22 cellular contexts compared by ENCODE assay signal in genomic region chr12:101019667-101020066, GRCh38.
"Had no signal": no experiment of that assay in that cellular context is flagged by ENCODE, and none has a peak within 500 bp of the region (broad histone marks: within the 10 kb centered on the region; RNA-seq: fewer than 3 reads in every experiment).

No MANE protein-coding gene starts in this region.

- H3K27ac ChIP-seq: ascending aorta, left lung, prostate gland, right atrium auricular region, tibial nerve, vagina had no signal

- H3K4me1 Mint-ChIP-seq: activated CD4-positive, alpha-beta T cell treated with anti-CD3 and anti-CD28 coated beads, Interleukin-2, amount 10 ng/mL, durations not matched to agents 7 days and 5 days; naive B cell had no signal

- H3K9me3 Mint-ChIP-seq: stimulated activated naive CD8-positive, alpha-beta T cell treated with anti-CD3 and anti-CD28 coated beads, Interleukin-15, Interleukin-2, amounts not matched to agents 100 ng/mL and 50 ng/mL, for 24 hours; T-helper 1 cell treated with Interleukin-12 subunit alpha and Interleukin-12 subunit beta and Interleukin-4 antibody, amounts not matched to agents 30 μg/mL and 1 μg/mL, for 36 hours had no signal

- H3K27me3 Mint-ChIP-seq: activated CD4-positive, alpha-beta T cell treated with anti-CD3 and anti-CD28 coated beads, Interleukin-2, amount 10 ng/mL, durations not matched to agents 7 days and 5 days; naive B cell; stimulated activated naive CD8-positive, alpha-beta T cell treated with anti-CD3 and anti-CD28 coated beads, Interleukin-15, Interleukin-2, amounts not matched to agents 100 ng/mL and 50 ng/mL, for 24 hours had no signal

- H3K27me3 ChIP-seq: ascending aorta, left lung, right atrium auricular region, tibial nerve, vagina had no signal

- H3K4me1 ChIP-seq: left lung, prostate gland, right atrium auricular region, tibial nerve had no signal

- H3K36me3 Mint-ChIP-seq: naive B cell had no signal

- H3K4me3 Mint-ChIP-seq: activated CD4-positive, alpha-beta T cell treated with anti-CD3 and anti-CD28 coated beads, Interleukin-2, amount 10 ng/mL, durations not matched to agents 7 days and 5 days; activated CD8-positive, alpha-beta T cell treated with anti-CD3 and anti-CD28 coated beads, Interleukin-2, amount 10 ng/mL, durations not matched to agents 7 days and 5 days; naive B cell; neural crest cell; stimulated activated naive CD8-positive, alpha-beta T cell treated with anti-CD3 and anti-CD28 coated beads, Interleukin-15, Interleukin-2, amounts not matched to agents 100 ng/mL and 50 ng/mL, for 24 hours; T-helper 1 cell treated with Interleukin-12 subunit alpha and Interleukin-12 subunit beta and Interleukin-4 antibody, amounts not matched to agents 30 μg/mL and 1 μg/mL, for 36 hours had no signal

- H3K4me3 ChIP-seq: ascending aorta, left lung, mucosa of descending colon, prostate gland, right atrium auricular region, tibial nerve, vagina had no signal

- FAIRE-seq: kidney had no signal

- DNase-seq: activated CD4-positive, alpha-beta T cell treated with anti-CD3 and anti-CD28 coated beads, Interleukin-2, amount 10 ng/mL, durations not matched to agents 7 days and 5 days; activated CD8-positive, alpha-beta T cell treated with anti-CD3 and anti-CD28 coated beads, Interleukin-2, amount 10 ng/mL, durations not matched to agents 7 days and 5 days; activated effector memory CD4-positive, alpha-beta T cell treated with Interleukin-2 at 50 U/mL for 16 hours; activated naive CD4-positive, alpha-beta T cell treated with anti-CD3 and anti-CD28 coated beads, Interleukin-2, amount 50 U/mL, for 16 hours; activated T-cell treated with anti-CD3 and anti-CD28 coated beads, Interleukin-2, amount 50 U/mL, for 48 hours; effector CD4-positive, alpha-beta T cell; foreskin fibroblast; hippocampal formation; kidney; left lung; mucosa of descending colon; naive B cell; stimulated activated CD4-positive, alpha-beta T cell treated with anti-CD3 and anti-CD28 coated beads, Interleukin-2, amount 100 ng/mL, for 24 hours had no signal

- H3K36me3 ChIP-seq: ascending aorta, left lung, prostate gland, right atrium auricular region, vagina had no signal

- ATAC-seq: activated CD4-positive, CD25-positive, alpha-beta regulatory T cell treated with anti-CD3 and anti-CD28 coated beads, Interleukin-2, amount 50 U/mL, for 24 hours; activated CD8-positive, alpha-beta T cell treated with anti-CD3 and anti-CD28 coated beads, Interleukin-2, amount 10 ng/mL, durations not matched to agents 7 days and 5 days; mucosa of descending colon had no signal

- H3K9me3 ChIP-seq: ascending aorta, left lung, mucosa of descending colon, prostate gland, right atrium auricular region, vagina had no signal

- H3K27ac Mint-ChIP-seq: activated CD4-positive, alpha-beta T cell treated with anti-CD3 and anti-CD28 coated beads, Interleukin-2, amount 10 ng/mL, durations not matched to agents 7 days and 5 days; activated CD8-positive, alpha-beta T cell treated with anti-CD3 and anti-CD28 coated beads, Interleukin-2, amount 10 ng/mL, durations not matched to agents 7 days and 5 days; naive B cell; stimulated activated naive CD8-positive, alpha-beta T cell treated with anti-CD3 and anti-CD28 coated beads, Interleukin-15, Interleukin-2, amounts not matched to agents 100 ng/mL and 50 ng/mL, for 24 hours; T-helper 1 cell treated with Interleukin-12 subunit alpha and Interleukin-12 subunit beta and Interleukin-4 antibody, amounts not matched to agents 30 μg/mL and 1 μg/mL, for 36 hours had no signal
